1 cellular context compared by ENCODE assay signal in the genomic region with DNA sequence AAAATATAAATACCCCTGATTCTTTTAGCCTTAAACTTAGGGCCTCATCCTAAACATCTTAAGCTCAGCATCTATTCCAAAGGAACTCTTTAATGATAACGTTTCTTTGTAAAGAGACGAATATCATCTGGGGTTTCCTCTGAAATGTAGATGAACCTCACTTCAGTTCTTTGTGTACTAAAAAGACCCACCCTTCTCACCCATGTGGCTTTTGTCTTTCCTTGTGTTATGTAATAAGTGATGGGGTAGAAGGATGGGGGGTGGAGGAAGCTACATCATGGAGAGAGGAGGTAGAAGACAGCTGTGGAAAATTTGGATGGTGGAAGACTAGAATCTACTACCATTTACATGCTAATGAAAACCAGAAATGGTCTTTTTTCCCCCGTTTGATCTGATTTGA.
TF ChIP-seq lines count a peak whose summit lies in the region.

No MANE protein-coding gene starts in this region.

TF ChIP-seq in GM23338, 12 proteins besides CTCF, POLR2A, EP300 and RAD21 (continued from another document):
- TF ChIP-seq, protein P1, sequence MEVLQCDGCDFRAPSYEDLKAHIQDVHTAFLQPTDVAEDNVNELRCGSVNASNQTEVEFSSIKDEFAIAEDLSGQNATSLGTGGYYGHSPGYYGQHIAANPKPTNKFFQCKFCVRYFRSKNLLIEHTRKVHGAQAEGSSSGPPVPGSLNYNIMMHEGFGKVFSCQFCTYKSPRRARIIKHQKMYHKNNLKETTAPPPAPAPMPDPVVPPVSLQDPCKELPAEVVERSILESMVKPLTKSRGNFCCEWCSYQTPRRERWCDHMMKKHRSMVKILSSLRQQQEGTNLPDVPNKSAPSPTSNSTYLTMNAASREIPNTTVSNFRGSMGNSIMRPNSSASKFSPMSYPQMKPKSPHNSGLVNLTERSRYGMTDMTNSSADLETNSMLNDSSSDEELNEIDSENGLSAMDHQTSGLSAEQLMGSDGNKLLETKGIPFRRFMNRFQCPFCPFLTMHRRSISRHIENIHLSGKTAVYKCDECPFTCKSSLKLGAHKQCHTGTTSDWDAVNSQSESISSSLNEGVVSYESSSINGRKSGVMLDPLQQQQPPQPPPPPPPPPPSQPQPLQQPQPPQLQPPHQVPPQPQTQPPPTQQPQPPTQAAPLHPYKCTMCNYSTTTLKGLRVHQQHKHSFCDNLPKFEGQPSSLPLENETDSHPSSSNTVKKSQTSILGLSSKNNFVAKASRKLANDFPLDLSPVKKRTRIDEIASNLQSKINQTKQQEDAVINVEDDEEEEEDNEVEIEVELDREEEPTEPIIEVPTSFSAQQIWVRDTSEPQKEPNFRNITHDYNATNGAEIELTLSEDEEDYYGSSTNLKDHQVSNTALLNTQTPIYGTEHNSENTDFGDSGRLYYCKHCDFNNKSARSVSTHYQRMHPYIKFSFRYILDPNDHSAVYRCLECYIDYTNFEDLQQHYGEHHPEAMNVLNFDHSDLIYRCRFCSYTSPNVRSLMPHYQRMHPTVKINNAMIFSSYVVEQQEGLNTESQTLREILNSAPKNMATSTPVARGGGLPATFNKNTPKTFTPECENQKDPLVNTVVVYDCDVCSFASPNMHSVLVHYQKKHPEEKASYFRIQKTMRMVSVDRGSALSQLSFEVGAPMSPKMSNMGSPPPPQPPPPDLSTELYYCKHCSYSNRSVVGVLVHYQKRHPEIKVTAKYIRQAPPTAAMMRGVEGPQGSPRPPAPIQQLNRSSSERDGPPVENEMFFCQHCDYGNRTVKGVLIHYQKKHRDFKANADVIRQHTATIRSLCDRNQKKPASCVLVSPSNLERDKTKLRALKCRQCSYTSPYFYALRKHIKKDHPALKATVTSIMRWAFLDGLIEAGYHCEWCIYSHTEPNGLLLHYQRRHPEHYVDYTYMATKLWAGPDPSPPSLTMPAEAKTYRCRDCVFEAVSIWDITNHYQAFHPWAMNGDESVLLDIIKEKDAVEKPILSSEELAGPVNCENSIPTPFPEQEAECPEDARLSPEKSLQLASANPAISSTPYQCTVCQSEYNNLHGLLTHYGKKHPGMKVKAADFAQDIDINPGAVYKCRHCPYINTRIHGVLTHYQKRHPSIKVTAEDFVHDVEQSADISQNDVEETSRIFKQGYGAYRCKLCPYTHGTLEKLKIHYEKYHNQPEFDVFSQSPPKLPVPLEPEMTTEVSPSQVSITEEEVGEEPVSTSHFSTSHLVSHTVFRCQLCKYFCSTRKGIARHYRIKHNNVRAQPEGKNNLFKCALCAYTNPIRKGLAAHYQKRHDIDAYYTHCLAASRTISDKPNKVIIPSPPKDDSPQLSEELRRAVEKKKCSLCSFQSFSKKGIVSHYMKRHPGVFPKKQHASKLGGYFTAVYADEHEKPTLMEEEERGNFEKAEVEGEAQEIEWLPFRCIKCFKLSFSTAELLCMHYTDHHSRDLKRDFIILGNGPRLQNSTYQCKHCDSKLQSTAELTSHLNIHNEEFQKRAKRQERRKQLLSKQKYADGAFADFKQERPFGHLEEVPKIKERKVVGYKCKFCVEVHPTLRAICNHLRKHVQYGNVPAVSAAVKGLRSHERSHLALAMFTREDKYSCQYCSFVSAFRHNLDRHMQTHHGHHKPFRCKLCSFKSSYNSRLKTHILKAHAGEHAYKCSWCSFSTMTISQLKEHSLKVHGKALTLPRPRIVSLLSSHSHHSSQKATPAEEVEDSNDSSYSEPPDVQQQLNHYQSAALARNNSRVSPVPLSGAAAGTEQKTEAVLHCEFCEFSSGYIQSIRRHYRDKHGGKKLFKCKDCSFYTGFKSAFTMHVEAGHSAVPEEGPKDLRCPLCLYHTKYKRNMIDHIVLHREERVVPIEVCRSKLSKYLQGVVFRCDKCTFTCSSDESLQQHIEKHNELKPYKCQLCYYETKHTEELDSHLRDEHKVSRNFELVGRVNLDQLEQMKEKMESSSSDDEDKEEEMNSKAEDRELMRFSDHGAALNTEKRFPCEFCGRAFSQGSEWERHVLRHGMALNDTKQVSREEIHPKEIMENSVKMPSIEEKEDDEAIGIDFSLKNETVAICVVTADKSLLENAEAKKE (CRISPR knock-in tag; IDR thresholded peaks at IDR 0.05): peak; percentile 91
- TF ChIP-seq NANOG (IDR thresholded peaks at IDR 0.05; ENCODE audit: borderline replicate concordance) (peak; percentile 85), STAT1 (IDR thresholded peaks at IDR 0.05; ENCODE audit: unreplicated experiment) (no peak), JUNB (IDR thresholded peaks at IDR 0.05; ENCODE audit: unreplicated experiment) (no peak), CREB1 (CRISPR knock-in tag; IDR thresholded peaks at IDR 0.05; ENCODE audit: low read depth) (peak; percentile 67), ZNF114 (CRISPR knock-in tag; IDR thresholded peaks at IDR 0.05) (0 out of 2 replicates have a peak, but pooled peaks have one; percentile 7)
